ENCODE assay signal across 14 cellular contexts in the genomic region with DNA sequence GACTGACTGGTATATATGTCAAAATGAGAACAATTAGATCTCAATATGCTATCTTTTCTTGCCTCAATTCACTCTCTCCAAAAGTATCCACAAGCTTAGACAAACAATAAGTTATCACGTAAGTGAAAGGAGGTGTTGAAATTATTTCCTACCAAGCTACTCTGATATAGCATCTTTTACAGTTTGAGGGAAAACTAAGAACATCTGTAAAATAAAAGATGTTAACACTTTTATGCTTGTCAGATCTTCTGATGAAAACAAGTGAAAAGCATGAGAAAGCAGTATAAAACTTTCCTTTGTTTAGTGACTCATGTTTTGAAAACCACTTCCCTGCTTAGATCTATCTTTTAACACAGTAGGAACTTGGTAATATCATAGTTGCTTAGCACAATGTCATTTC. TPM values are rescaled to one million over a fixed set of nuclear protein-coding genes. Genes with fewer than 3 reads are reported as not detected.
DNase-seq lines count a peak whose midpoint lies in the region; ATAC-seq, FAIRE-seq and TF ChIP-seq lines count a peak whose summit lies in the region.
"Had no signal": no experiment of that assay in that cellular context is flagged by ENCODE, and none has a peak within 500 bp of the region (broad histone marks: within the 10 kb centered on the region; RNA-seq: fewer than 3 reads in every experiment).

No MANE protein-coding gene starts in this region.

- intact Hi-C loops in CD8-positive, alpha-beta T cell (cut with DNase I, micrococcal nuclease): no loop called here

- H3K27me3 ChIP-seq in ACC112 (ENCODE audit: insufficient read depth, low read length): no peaks in the 10 kb centered on the region
- no peaks in the 10 kb centered on the region for H3K27me3 ChIP-seq in CD8-positive, alpha-beta T cell (ENCODE audit: insufficient read depth, low read length)

- H3K36me3 ChIP-seq in ACC112 (ENCODE audit: insufficient read depth, low read length): no peaks in the 10 kb centered on the region
- H3K36me3 ChIP-seq in CD8-positive, alpha-beta T cell (ENCODE audit: insufficient read depth, low read length): no peaks in the 10 kb centered on the region

- peaks cover 5% of the 10 kb centered on the region for H3K36me3 Mint-ChIP-seq in activated naive CD8-positive, alpha-beta T cell treated with anti-CD3 and anti-CD28 coated beads for 36 hours
- H3K36me3 Mint-ChIP-seq in CD8-positive, alpha-beta T cell: peaks cover 20% of the 10 kb centered on the region

- H3K27me3 Mint-ChIP-seq in activated naive CD8-positive, alpha-beta T cell treated with anti-CD3 and anti-CD28 coated beads for 36 hours: no peaks in the 10 kb centered on the region
- no peaks in the 10 kb centered on the region for H3K27me3 Mint-ChIP-seq in CD8-positive, alpha-beta T cell (ENCODE audit: low read depth)

- peaks cover 34% of the 10 kb centered on the region for H3K4me1 ChIP-seq in ACC112 (ENCODE audit: control insufficient read depth, insufficient read depth, low read length, unreplicated experiment)
- H3K4me1 ChIP-seq in CD8-positive, alpha-beta T cell (ENCODE audit: insufficient read depth, low read length): no peaks in the 10 kb centered on the region

- TF ChIP-seq CTCF in foreskin fibroblast (IDR thresholded peaks at IDR 0.05; ENCODE audit: low read depth, low read length) (no peak), coronary artery (IDR thresholded peaks at IDR 0.05) (no peak)
- TF ChIP-seq CTCF in CD8-positive, alpha-beta T cell (IDR thresholded peaks at IDR 0.05): no peak

- CTCF ChIA-PET in CD8-positive, alpha-beta T cell (lab: Charles Lee): no interaction called here

- peak overlapping the region; percentile 32 for H2AFZ ChIP-seq in ACC112 (ENCODE audit: low read length, unreplicated experiment)

- no peak overlapping the region for H3K4me3 Mint-ChIP-seq in activated naive CD8-positive, alpha-beta T cell treated with anti-CD3 and anti-CD28 coated beads for 36 hours
- H3K4me3 Mint-ChIP-seq in CD8-positive, alpha-beta T cell: no peak overlapping the region

- H3K4me3 ChIP-seq in ACC112 (ENCODE audit: low read depth, low read length): no peak overlapping the region
- H3K4me3 ChIP-seq in foreskin fibroblast (ENCODE audit: low read depth in 1 of 2, low read length in 2 of 2): no peak overlapping the region
- no peak overlapping the region for H3K4me3 ChIP-seq in CD8-positive, alpha-beta T cell (ENCODE audit: low read depth, low read length)
- no peak overlapping the region for H3K4me3 ChIP-seq in coronary artery

- ATAC-seq in CD8-positive, alpha-beta T cell: no peak
- ATAC-seq in activated CD4-positive, CD25-positive, alpha-beta regulatory T cell treated with anti-CD3 and anti-CD28 coated beads, Interleukin-2, amount 50 U/mL, for 24 hours: no peak

- FAIRE-seq in GM18507 (lab: Jason Lieb, UNC): peak; percentile 24

- H3K27ac ChIP-seq in ACC112 (ENCODE audit: low read depth, low read length) (peak overlapping the region; percentile 19; the same call in 1 of the 2 replicates), coronary artery (no peak overlapping the region)
- H3K27ac ChIP-seq in CD8-positive, alpha-beta T cell (ENCODE audit: low read depth, low read length): no peak overlapping the region
- H3K27ac ChIP-seq: RWPE1 had no signal

- POLR2A ChIA-PET in CD8-positive, alpha-beta T cell (lab: Charles Lee): no interaction called here

- H3K4me1 Mint-ChIP-seq in activated naive CD8-positive, alpha-beta T cell treated with anti-CD3 and anti-CD28 coated beads for 36 hours: peaks cover 11% of the 10 kb centered on the region
- H3K4me1 Mint-ChIP-seq in CD8-positive, alpha-beta T cell (ENCODE audit: low read depth): peaks cover 7% of the 10 kb centered on the region

- no peaks in the 10 kb centered on the region for H3K9me3 Mint-ChIP-seq in activated naive CD8-positive, alpha-beta T cell treated with anti-CD3 and anti-CD28 coated beads for 36 hours
- no peaks in the 10 kb centered on the region for H3K9me3 Mint-ChIP-seq in CD8-positive, alpha-beta T cell

- no peaks in the 10 kb centered on the region for H3K9me3 ChIP-seq in CD8-positive, alpha-beta T cell (ENCODE audit: low read length)

- peak overlapping the region; percentile 38 for H3K27ac Mint-ChIP-seq in activated naive CD8-positive, alpha-beta T cell treated with anti-CD3 and anti-CD28 coated beads for 36 hours
- H3K27ac Mint-ChIP-seq in CD8-positive, alpha-beta T cell: no peak overlapping the region

- DNase-seq in GM18507 (ENCODE audit: extremely low spot score, insufficient read length, low read depth): no peak
- no peak for DNase-seq in activated naive CD8-positive, alpha-beta T cell treated with anti-CD3 and anti-CD28 coated beads for 36 hours
- DNase-seq in foreskin fibroblast: peak; percentile 18 to 47
- DNase-seq in CD8-positive, alpha-beta T cell: no peak
- DNase-seq in coronary artery (ENCODE audit: low spot score): no peak
- no peak for DNase-seq in DMS114 treated with DMSO at 0.1 percent for 48 hours (lab: John Stamatoyannopoulos, UW; ENCODE audit: unreplicated experiment)
- DNase-seq: amygdala; hypothalamus; MV-4-11; NCI-H345; stimulated activated CD4-positive, alpha-beta T cell treated with anti-CD3 and anti-CD28 coated beads, Interleukin-1b, Interleukin-23, amount 100 ng/mL, for 48 hours had no signal

- H3K79me2 ChIP-seq in ACC112 (ENCODE audit: control insufficient read depth, insufficient read depth, low read length, unreplicated experiment): peaks cover 18% of the 10 kb centered on the region

RNA-seq across cellular contexts. Expression of gene MAB21L2, which starts 8.4 kb away (rescaled TPM):
- total RNA-seq in activated naive CD8-positive, alpha-beta T cell treated with anti-CD3 and anti-CD28 coated beads for 36 hours: not detected
- total RNA-seq in CD8-positive, alpha-beta T cell: not detected

Comparison
In these comparisons a context has a peak if more than half of its experiments do, and no peak if none do; other contexts are left out.
1. DNase-seq: peak in foreskin fibroblast (2 of 2); none in GM18507 (single experiment), activated naive CD8-positive, alpha-beta T cell treated with anti-CD3 and anti-CD28 coated beads for 36 hours (single experiment), CD8-positive, alpha-beta T cell (0 of 7), coronary artery (single experiment) and DMS114 treated with DMSO at 0.1 percent for 48 hours (single experiment).